Comparison of ENCODE assay signal across 14 cellular contexts in genomic region chr1:7329868-7330615, GRCh38.
A peak's percentile ranks its signal among the peaks of the same experiment; 100 is the strongest.
DNase-seq lines count a peak whose midpoint lies in the region; ATAC-seq and TF ChIP-seq lines count a peak whose summit lies in the region.
"Had no signal": no experiment of that assay in that cellular context is flagged by ENCODE, and none has a peak within 500 bp of the region (broad histone marks: within the 10 kb centered on the region; RNA-seq: fewer than 3 reads in every experiment).

No MANE protein-coding gene starts in this region.

- no peaks in the 10 kb centered on the region for H4K20me1 ChIP-seq in H9 (ENCODE audit: control insufficient read depth, insufficient read depth, insufficient read length)
- H4K20me1 ChIP-seq: BLaER1 had no signal

- no peaks in the 10 kb centered on the region for H3K4me1 Mint-ChIP-seq in activated CD4-positive, alpha-beta T cell treated with anti-CD3 and anti-CD28 coated beads, Interleukin-2, amount 10 ng/mL, durations not matched to agents 24 days and 14 days
- no peaks in the 10 kb centered on the region for H3K4me1 Mint-ChIP-seq in activated CD4-positive, alpha-beta T cell treated with anti-CD3 and anti-CD28 coated beads, Interleukin-2, amount 10 ng/mL, durations not matched to agents 7 days and 5 days
- H3K4me1 Mint-ChIP-seq in H9, result peaks cover 9 to 18% of the 10 kb centered on the region in 2 experiments
- H3K4me1 Mint-ChIP-seq in endodermal cell, result no peaks in the 10 kb centered on the region
- H3K4me1 Mint-ChIP-seq: CD8-positive, alpha-beta memory T cell had no signal

- no peak overlapping the region for H3K56ac ChIP-seq in H9 (ENCODE audit: insufficient read length, low read depth, low read length)

- H3K23ac ChIP-seq in H9 (ENCODE audit: insufficient read length, low read depth, low read length) (no peak overlapping the region), mesenchymal stem cell (ENCODE audit: low read length in 2 of 2) (no peak overlapping the region)

- H2BK12ac ChIP-seq in H9 (ENCODE audit: insufficient read length, low read depth, low read length) (no peak overlapping the region), mesenchymal stem cell (ENCODE audit: low read length in 2 of 2) (no peak overlapping the region)

- no peak overlapping the region for H2BK20ac ChIP-seq in H9 (ENCODE audit: low read depth, low read length, poor library complexity, severe bottlenecking)

- TF ChIP-seq CTCF in H9 (conservative IDR thresholded peaks at IDR 0.05) (no peak), endodermal cell (conservative IDR thresholded peaks at IDR 0.05) (no peak)

- H3K79me1 ChIP-seq in H9 (ENCODE audit: insufficient read depth, low read depth, low read length, poor library complexity, severe bottlenecking), result no peaks in the 10 kb centered on the region
- H3K79me1 ChIP-seq in mesenchymal stem cell (replicated peaks; ENCODE audit: low read length, poor library complexity, severe bottlenecking), result no peaks in the 10 kb centered on the region

- no peaks in the 10 kb centered on the region for H3K23me2 ChIP-seq in H9 (ENCODE audit: insufficient read length, low read depth, low read length, poor library complexity, severe bottlenecking)

- H3K4me1 ChIP-seq in H9 (ENCODE audit: insufficient read depth, low read length) (no peaks in the 10 kb centered on the region), endodermal cell (ENCODE audit: control insufficient read depth, insufficient read depth, low read length) (no peaks in the 10 kb centered on the region), mesenchymal stem cell (ENCODE audit: control insufficient read depth, insufficient read depth, low read depth, low read length) (peaks cover 10% of the 10 kb centered on the region)
- H3K4me1 ChIP-seq: Caco-2 had no signal

- H2BK15ac ChIP-seq in H9 (ENCODE audit: low read depth, low read length), result no peak overlapping the region
- H2BK15ac ChIP-seq in mesenchymal stem cell (ENCODE audit: low read depth, poor library complexity, severe bottlenecking), result no peak overlapping the region

- H3K9me3 Mint-ChIP-seq in activated CD4-positive, alpha-beta T cell treated with anti-CD3 and anti-CD28 coated beads, Interleukin-2, amount 10 ng/mL, durations not matched to agents 24 days and 14 days, result no peaks in the 10 kb centered on the region
- H3K9me3 Mint-ChIP-seq in activated CD4-positive, alpha-beta T cell treated with anti-CD3 and anti-CD28 coated beads, Interleukin-2, amount 10 ng/mL, durations not matched to agents 7 days and 5 days, result no peaks in the 10 kb centered on the region
- peaks cover 17 to 24% of the 10 kb centered on the region in 2 experiments for H3K9me3 Mint-ChIP-seq in H9
- peaks cover 8% of the 10 kb centered on the region for H3K9me3 Mint-ChIP-seq in endodermal cell

- no peak for ATAC-seq in HG03196 (IDR thresholded peaks at IDR 0.05; ENCODE audit: unreplicated experiment)
- ATAC-seq: HCT116 had no signal

- H4K91ac ChIP-seq in H9 (ENCODE audit: insufficient read length, low read depth, low read length), result no peak overlapping the region
- H4K91ac ChIP-seq in mesenchymal stem cell (ENCODE audit: low read length), result no peak overlapping the region

- H4K8ac ChIP-seq in H9 (replicated peaks; ENCODE audit: insufficient read length, low read depth, low read length) (no peak overlapping the region), mesenchymal stem cell (ENCODE audit: low read length) (no peak overlapping the region)

- no peaks in the 10 kb centered on the region for H3K79me2 ChIP-seq in H9 (ENCODE audit: insufficient read depth, low read length)

- no peak overlapping the region for H3K4me3 ChIP-seq in endodermal cell (ENCODE audit: low read length)
- no peak overlapping the region for H3K4me3 ChIP-seq in mesenchymal stem cell (ENCODE audit: insufficient read depth in 1 of 2, low read depth in 1 of 2, low read length in 2 of 2)
- H3K4me3 ChIP-seq: BLaER1 had no signal

- no peak overlapping the region for H3K9ac ChIP-seq in H9 (ENCODE audit: extremely low read depth, insufficient read length, low read length)
- H3K9ac ChIP-seq in endodermal cell (ENCODE audit: extremely low read depth, low read length, poor library complexity, severe bottlenecking), result no peak overlapping the region
- no peak overlapping the region for H3K9ac ChIP-seq in mesenchymal stem cell (ENCODE audit: low read length)
- H3K9ac ChIP-seq: BLaER1 had no signal

- POLR2A ChIA-PET in activated CD4-positive, alpha-beta T cell treated with anti-CD3 and anti-CD28 coated beads, Interleukin-2, amount 10 ng/mL, durations not matched to agents 7 days and 5 days (lab: Charles Lee), result no interaction called here

- no peak overlapping the region for H3T11ph ChIP-seq in H9 (ENCODE audit: low read length)

- H2BK5ac ChIP-seq in H9 (ENCODE audit: insufficient read length, low read length) (no peak overlapping the region), mesenchymal stem cell (ENCODE audit: low read depth, low read length, poor library complexity, severe bottlenecking) (no peak overlapping the region)

- peaks cover 4% of the 10 kb centered on the region for H3K27me3 Mint-ChIP-seq in activated CD4-positive, alpha-beta T cell treated with anti-CD3 and anti-CD28 coated beads, Interleukin-2, amount 10 ng/mL, durations not matched to agents 24 days and 14 days
- peaks cover 3% of the 10 kb centered on the region for H3K27me3 Mint-ChIP-seq in activated CD4-positive, alpha-beta T cell treated with anti-CD3 and anti-CD28 coated beads, Interleukin-2, amount 10 ng/mL, durations not matched to agents 7 days and 5 days
- H3K27me3 Mint-ChIP-seq in H9 (ENCODE audit: low read depth) (peaks cover 3% of the 10 kb centered on the region; the same call in 1 of the 2 replicates), endodermal cell (ENCODE audit: insufficient read depth) (peaks cover 8% of the 10 kb centered on the region)

- H3K36me3 Mint-ChIP-seq in activated CD4-positive, alpha-beta T cell treated with anti-CD3 and anti-CD28 coated beads, Interleukin-2, amount 10 ng/mL, durations not matched to agents 24 days and 14 days (ENCODE audit: low read depth), result no peaks in the 10 kb centered on the region
- no peaks in the 10 kb centered on the region for H3K36me3 Mint-ChIP-seq in activated CD4-positive, alpha-beta T cell treated with anti-CD3 and anti-CD28 coated beads, Interleukin-2, amount 10 ng/mL, durations not matched to agents 7 days and 5 days (ENCODE audit: low read depth)
- H3K36me3 Mint-ChIP-seq in H9 (ENCODE audit: insufficient read depth in 1 of 3, low read depth in 3 of 3), result peaks cover 7 to 21% (median 9%) of the 10 kb centered on the region in 3 experiments; a peak in 6 of 7 replicates
- H3K36me3 Mint-ChIP-seq in endodermal cell (ENCODE audit: low read depth), result no peaks in the 10 kb centered on the region

- no peak overlapping the region for H3K4me3 Mint-ChIP-seq in activated CD4-positive, alpha-beta T cell treated with anti-CD3 and anti-CD28 coated beads, Interleukin-2, amount 10 ng/mL, durations not matched to agents 24 days and 14 days
- H3K4me3 Mint-ChIP-seq in activated CD4-positive, alpha-beta T cell treated with anti-CD3 and anti-CD28 coated beads, Interleukin-2, amount 10 ng/mL, durations not matched to agents 7 days and 5 days, result no peak overlapping the region
- H3K4me3 Mint-ChIP-seq in H9 (no peak overlapping the region), endodermal cell (no peak overlapping the region)
- H3K4me3 Mint-ChIP-seq: CD8-positive, alpha-beta memory T cell had no signal

- no peak overlapping the region for H3K27ac Mint-ChIP-seq in activated CD4-positive, alpha-beta T cell treated with anti-CD3 and anti-CD28 coated beads, Interleukin-2, amount 10 ng/mL, durations not matched to agents 24 days and 14 days
- no peak overlapping the region for H3K27ac Mint-ChIP-seq in activated CD4-positive, alpha-beta T cell treated with anti-CD3 and anti-CD28 coated beads, Interleukin-2, amount 10 ng/mL, durations not matched to agents 7 days and 5 days
- H3K27ac Mint-ChIP-seq in H9, result no peak overlapping the region
- no peak overlapping the region for H3K27ac Mint-ChIP-seq in endodermal cell
- H3K27ac Mint-ChIP-seq: CD8-positive, alpha-beta memory T cell had no signal

- CTCF ChIA-PET in activated CD4-positive, alpha-beta T cell treated with anti-CD3 and anti-CD28 coated beads, Interleukin-2, amount 10 ng/mL, durations not matched to agents 7 days and 5 days (lab: Charles Lee), result no interaction called here

- no peak overlapping the region for H4K5ac ChIP-seq in H9 (ENCODE audit: insufficient read length, low read depth, low read length)

- H3K14ac ChIP-seq in H9 (ENCODE audit: insufficient read depth, low read length) (no peak overlapping the region; the same call in 1 of the 2 replicates), mesenchymal stem cell (ENCODE audit: low read length in 2 of 2) (no peak overlapping the region)

- WGBS in H9 (ENCODE audit: extremely low coverage, insufficient read length, low lambda C conversion rate), result no CpG with 5 or more reads among the region's 15 CpGs
- WGBS in endodermal cell (ENCODE audit: insufficient coverage in 1 of 2, insufficient read length in 1 of 2), 2 experiments, result 91 to 93% methylated on average over 11 to 15 of the region's 15 CpGs
- 95% methylated on average over 15 of the region's 15 CpGs for WGBS in mesenchymal stem cell

- intact Hi-C loops in activated CD4-positive, alpha-beta T cell treated with anti-CD3 and anti-CD28 coated beads, Interleukin-2, amount 10 ng/mL, durations not matched to agents 24 days and 14 days (cut with micrococcal nuclease), result no loop called here

- no peak overlapping the region for H3K27ac ChIP-seq in H9 (ENCODE audit: insufficient read length, low read depth, low read length)
- no peak overlapping the region for H3K27ac ChIP-seq in endodermal cell (ENCODE audit: low read depth, low read length)
- H3K27ac ChIP-seq in mesenchymal stem cell (ENCODE audit: low read length, poor library complexity, severe bottlenecking), result no peak overlapping the region
- H3K27ac ChIP-seq: 22Rv1, BLaER1 had no signal

- no peaks in the 10 kb centered on the region for H3K9me3 ChIP-seq in H9 (ENCODE audit: control insufficient read depth, low read depth, low read length)
- H3K9me3 ChIP-seq in endodermal cell (ENCODE audit: control insufficient read depth, low read length), result no peaks in the 10 kb centered on the region
- peaks cover 16% of the 10 kb centered on the region for H3K9me3 ChIP-seq in mesenchymal stem cell (ENCODE audit: control insufficient read depth, low read length)
- H3K9me3 ChIP-seq: Caco-2 had no signal

- H2AFZ ChIP-seq in H9 (ENCODE audit: low read length) (no peak overlapping the region), mesenchymal stem cell (ENCODE audit: low read depth, low read length) (peak overlapping the region; percentile 10)

- H3K18ac ChIP-seq in H9 (ENCODE audit: insufficient read length, low read depth, low read length), result no peak overlapping the region
- no peak overlapping the region for H3K18ac ChIP-seq in mesenchymal stem cell (ENCODE audit: low read depth in 1 of 2, low read length in 2 of 2)

- peak; percentile 16 for DNase-seq in activated CD4-positive, alpha-beta T cell treated with anti-CD3 and anti-CD28 coated beads, Interleukin-2, amount 10 ng/mL, durations not matched to agents 24 days and 14 days
- no peak for DNase-seq in activated CD4-positive, alpha-beta T cell treated with anti-CD3 and anti-CD28 coated beads, Interleukin-2, amount 10 ng/mL, durations not matched to agents 7 days and 5 days
- peak; percentile 15 for DNase-seq in H9
- peak; percentile 19 for DNase-seq in endodermal cell
- DNase-seq in mesenchymal stem cell, result no peak
- DNase-seq in NK-92 treated with Interleukin-12 subunit alpha and Interleukin-12 subunit beta, amount 100 ng/mL, for 24 hours (lab: John Stamatoyannopoulos, UW), result no peak
- no peak for DNase-seq in DMS 273 (lab: John Stamatoyannopoulos, UW; ENCODE audit: unreplicated experiment)
- DNase-seq: Caco-2; CD8-positive, alpha-beta memory T cell; DMS53 had no signal

- no peaks in the 10 kb centered on the region for H3K27me3 ChIP-seq in H9 (ENCODE audit: insufficient read depth, low read length)
- no peaks in the 10 kb centered on the region for H3K27me3 ChIP-seq in endodermal cell (ENCODE audit: control insufficient read depth, insufficient read depth, low read length, poor library complexity, severe bottlenecking)
- H3K27me3 ChIP-seq in mesenchymal stem cell (ENCODE audit: control insufficient read depth in 1 of 2, insufficient read depth in 1 of 2, low read length in 2 of 2), result peaks cover 0 to 8% of the 10 kb centered on the region in 2 experiments
- H3K27me3 ChIP-seq: BLaER1 had no signal

- H3K4me2 ChIP-seq in H9 (ENCODE audit: insufficient read depth, insufficient read length, low read length) (no peak overlapping the region), mesenchymal stem cell (ENCODE audit: low read length, poor library complexity, severe bottlenecking) (no peak overlapping the region)
- H3K4me2 ChIP-seq: BLaER1 had no signal

- H3K4ac ChIP-seq in H9 (ENCODE audit: low read depth, low read length), result no peak overlapping the region
- H3K4ac ChIP-seq in mesenchymal stem cell (ENCODE audit: low read depth in 1 of 2, low read length in 2 of 2), result no peak overlapping the region

- H3K36me3 ChIP-seq in endodermal cell (ENCODE audit: control insufficient read depth, insufficient read depth, low read length), result no peaks in the 10 kb centered on the region
- no peaks in the 10 kb centered on the region for H3K36me3 ChIP-seq in mesenchymal stem cell (ENCODE audit: control insufficient read depth in 1 of 2, insufficient read depth in 2 of 2, low read depth in 1 of 2, low read length in 2 of 2)
- H3K36me3 ChIP-seq: BLaER1 had no signal

- H2AK5ac ChIP-seq in H9 (ENCODE audit: insufficient read length, low read length) (no peak overlapping the region), mesenchymal stem cell (ENCODE audit: low read length, severe bottlenecking) (no peak overlapping the region)

- H2BK120ac ChIP-seq in H9 (ENCODE audit: low read depth, low read length, poor library complexity, severe bottlenecking), result no peak overlapping the region
- H2BK120ac ChIP-seq in mesenchymal stem cell (ENCODE audit: low read depth, low read length), result no peak overlapping the region

Comparison
In these comparisons a context has a peak if more than half of its experiments do, and no peak if none do; other contexts are left out.
1. DNase-seq: peak in activated CD4-positive, alpha-beta T cell treated with anti-CD3 and anti-CD28 coated beads, Interleukin-2, amount 10 ng/mL, durations not matched to agents 24 days and 14 days (single experiment), H9 (single experiment) and endodermal cell (single experiment); none in activated CD4-positive, alpha-beta T cell treated with anti-CD3 and anti-CD28 coated beads, Interleukin-2, amount 10 ng/mL, durations not matched to agents 7 days and 5 days (single experiment), mesenchymal stem cell (single experiment), NK-92 treated with Interleukin-12 subunit alpha and Interleukin-12 subunit beta, amount 100 ng/mL, for 24 hours (single experiment) and DMS 273 (single experiment).